38 cellular contexts compared by ENCODE assay signal in genomic region chr1:160404094-160404493, GRCh38. TPM values are rescaled to one million over a fixed set of nuclear protein-coding genes. Genes with fewer than 3 reads are reported as not detected.
A peak's percentile ranks its signal among the peaks of the same experiment; 100 is the strongest.
DNase-seq lines count a peak whose midpoint lies in the region; ATAC-seq, FAIRE-seq and TF ChIP-seq lines count a peak whose summit lies in the region.
"Had no signal": no experiment of that assay in that cellular context is flagged by ENCODE, and none has a peak within 500 bp of the region (broad histone marks: within the 10 kb centered on the region; RNA-seq: fewer than 3 reads in every experiment).

No MANE protein-coding gene starts in this region.

- CTCF ChIA-PET in activated CD8-positive, alpha-beta memory T cell treated with anti-CD3 and anti-CD28 coated beads, Interleukin-2, amount 10 ng/mL, durations not matched to agents 7 days and 5 days (lab: Charles Lee), result no interaction called here
- CTCF ChIA-PET in GM12878 (lab: Yijun Ruan, JAX), result interaction anchor here (0.6 kb wide), 1 partner anchor 27 kb away, joined by 3 read pairs; no protein-coding TSS in a partner anchor

- no peaks in the 10 kb centered on the region for H3K36me3 Mint-ChIP-seq in activated CD8-positive, alpha-beta memory T cell treated with anti-CD3 and anti-CD28 coated beads, Interleukin-2, amount 10 ng/mL, durations not matched to agents 7 days and 5 days
- no peaks in the 10 kb centered on the region for H3K36me3 Mint-ChIP-seq in stimulated activated naive B cell treated with anti-CD40 and anti-IgM and Interleukin-4, amounts not matched to agents 10 μg/mL and 1 μg/mL and 100 μg/mL, for 72 hours
- H3K36me3 Mint-ChIP-seq: activated naive CD4-positive, alpha-beta T cell treated with anti-CD3 and anti-CD28 coated beads, Interleukin-2, amount 50 U/mL, for 72 hours; CD4-positive, CD25-positive, alpha-beta regulatory T cell; naive thymus-derived CD4-positive, alpha-beta T cell had no signal

- H3K4me1 ChIP-seq in GM12878 (ENCODE audit: control insufficient read depth, insufficient read depth, low read length), result no peaks in the 10 kb centered on the region
- no peaks in the 10 kb centered on the region for H3K4me1 ChIP-seq in upper lobe of right lung

- H2AFZ ChIP-seq in GM12878 (ENCODE audit: control insufficient read depth, low read depth, low read length), result no peak overlapping the region

- H3K4me3 ChIP-seq in GM12878, result no peak overlapping the region
- H3K4me3 ChIP-seq in upper lobe of right lung, result no peak overlapping the region
- H3K4me3 ChIP-seq: esophagus muscularis mucosa, ovary, skin epidermis, thoracic aorta, vagina had no signal

- TF ChIP-seq EP300 in GM12878 (IDR thresholded peaks at IDR 0.05; ENCODE audit: borderline replicate concordance in 1 of 2, control insufficient read depth in 1 of 2, low read depth in 2 of 2, low read length in 2 of 2), result no peak

- H3K9ac ChIP-seq in GM12878 (ENCODE audit: control insufficient read depth, insufficient read depth, low read length), result no peak overlapping the region

- H3K27ac ChIP-seq in GM12878 (ENCODE audit: control insufficient read depth, insufficient read depth) (no peak overlapping the region), upper lobe of right lung (no peak overlapping the region)
- H3K27ac ChIP-seq: esophagus muscularis mucosa, ovary, thoracic aorta, vagina had no signal

- 56% methylated on average over 3 of the region's 3 CpGs for WGBS in GM12878 (ENCODE audit: insufficient coverage, insufficient replicate concordance, low lambda C conversion rate, missing lambda C conversion rate)

- H3K79me2 ChIP-seq in GM12878 (ENCODE audit: control insufficient read depth, insufficient read depth, low read length), result no peaks in the 10 kb centered on the region

- POLR2A ChIA-PET in GM12878 (lab: Charles Lee), result no interaction called here

- no peak overlapping the region for H3K4me2 ChIP-seq in GM12878 (ENCODE audit: control insufficient read depth, insufficient read depth)

- no peaks in the 10 kb centered on the region for H4K20me1 ChIP-seq in GM12878 (ENCODE audit: control insufficient read depth, insufficient read depth)

- BruUV-seq in GM12878 (replicated peaks; lab: Mats Ljungman, UMichigan), result no TSS peak

- H3K4me3 Mint-ChIP-seq in activated CD8-positive, alpha-beta memory T cell treated with anti-CD3 and anti-CD28 coated beads, Interleukin-2, amount 10 ng/mL, durations not matched to agents 7 days and 5 days, result no peak overlapping the region
- H3K4me3 Mint-ChIP-seq in stimulated activated naive B cell treated with anti-CD40 and anti-IgM and Interleukin-4, amounts not matched to agents 10 μg/mL and 1 μg/mL and 100 μg/mL, for 72 hours, result no peak overlapping the region
- H3K4me3 Mint-ChIP-seq in stimulated activated naive CD8-positive, alpha-beta T cell treated with anti-CD3 and anti-CD28 coated beads, Interleukin-15, amount 100 ng/mL, for 72 hours, result no peak overlapping the region
- H3K4me3 Mint-ChIP-seq: activated CD8-positive, alpha-beta T cell treated with anti-CD3 and anti-CD28 coated beads, Interleukin-2, amount 10 ng/mL, durations not matched to agents 7 days and 5 days; naive thymus-derived CD4-positive, alpha-beta T cell had no signal

- RAD21 ChIA-PET in GM12878 (lab: Charles Lee; ENCODE audit: unreplicated experiment), result no interaction called here

- peaks cover 2% of the 10 kb centered on the region for H3K4me1 Mint-ChIP-seq in activated CD8-positive, alpha-beta memory T cell treated with anti-CD3 and anti-CD28 coated beads, Interleukin-2, amount 10 ng/mL, durations not matched to agents 7 days and 5 days
- H3K4me1 Mint-ChIP-seq in stimulated activated naive B cell treated with anti-CD40 and anti-IgM and Interleukin-4, amounts not matched to agents 10 μg/mL and 1 μg/mL and 100 μg/mL, for 72 hours, result peaks cover 15 to 25% of the 10 kb centered on the region in 2 donors
- peaks cover 14% of the 10 kb centered on the region for H3K4me1 Mint-ChIP-seq in stimulated activated naive CD8-positive, alpha-beta T cell treated with anti-CD3 and anti-CD28 coated beads, Interleukin-15, amount 100 ng/mL, for 72 hours

- no peak for TF ChIP-seq RAD21 in GM12878 (IDR thresholded peaks at IDR 0.05; ENCODE audit: insufficient read depth, low read depth, low read length)

- H3K27ac Mint-ChIP-seq in activated CD8-positive, alpha-beta memory T cell treated with anti-CD3 and anti-CD28 coated beads, Interleukin-2, amount 10 ng/mL, durations not matched to agents 7 days and 5 days, result no peak overlapping the region
- no peak overlapping the region for H3K27ac Mint-ChIP-seq in stimulated activated naive B cell treated with anti-CD40 and anti-IgM and Interleukin-4, amounts not matched to agents 10 μg/mL and 1 μg/mL and 100 μg/mL, for 72 hours
- H3K27ac Mint-ChIP-seq in stimulated activated naive CD8-positive, alpha-beta T cell treated with anti-CD3 and anti-CD28 coated beads, Interleukin-15, amount 100 ng/mL, for 72 hours, result no peak overlapping the region
- H3K27ac Mint-ChIP-seq: activated CD8-positive, alpha-beta T cell treated with anti-CD3 and anti-CD28 coated beads, Interleukin-2, amount 10 ng/mL, durations not matched to agents 7 days and 5 days; activated naive CD4-positive, alpha-beta T cell treated with anti-CD3 and anti-CD28 coated beads, Interleukin-2, amount 50 U/mL, for 72 hours; activated T-helper 2 cell treated with anti-CD3 and anti-CD28 coated beads, Interferon-gamma antibody, Interleukin-2, Interleukin-4, amounts not matched to agents 10 μg/mL and 5 μg/mL and 100 μg/mL, durations not matched to agents 14 hours and 24 hours and 36 hours; CD4-positive, CD25-positive, alpha-beta regulatory T cell; naive thymus-derived CD4-positive, alpha-beta T cell had no signal

- no peak for TF ChIP-seq POLR2A in GM12878 (IDR thresholded peaks at IDR 0.05; ENCODE audit: low read depth, low read length)

- H3K27me3 Mint-ChIP-seq in activated CD8-positive, alpha-beta memory T cell treated with anti-CD3 and anti-CD28 coated beads, Interleukin-2, amount 10 ng/mL, durations not matched to agents 7 days and 5 days, result peaks cover 36% of the 10 kb centered on the region
- peaks cover 7 to 10% of the 10 kb centered on the region in 2 donors for H3K27me3 Mint-ChIP-seq in stimulated activated naive B cell treated with anti-CD40 and anti-IgM and Interleukin-4, amounts not matched to agents 10 μg/mL and 1 μg/mL and 100 μg/mL, for 72 hours
- peaks cover 15% of the 10 kb centered on the region for H3K27me3 Mint-ChIP-seq in stimulated activated naive CD8-positive, alpha-beta T cell treated with anti-CD3 and anti-CD28 coated beads, Interleukin-15, amount 100 ng/mL, for 72 hours

- in situ Hi-C loops in GM12878 (cut with MboI), result loop anchor here (25.0 kb wide), 1 partner anchor 558 kb away; the partner anchor contains the start of gene ITLN2

- intact Hi-C loops in GM12878 (cut with micrococcal nuclease; ENCODE audit: unreplicated experiment) (no loop called here), upper lobe of right lung (cut with DNase I) (no loop called here)

- SMC1A ChIA-PET in GM12878 (lab: Charles Lee; ENCODE audit: uncharacterized antibody, unreplicated experiment), result interaction anchor here (0.6 to 0.7 kb wide), 2 partner anchors 206 to 442 kb away, joined by 3 to 4 read pairs; no protein-coding TSS in a partner anchor

- no peak for ATAC-seq in activated CD8-positive, alpha-beta memory T cell treated with anti-CD3 and anti-CD28 coated beads, Interleukin-2, amount 10 ng/mL, durations not matched to agents 7 days and 5 days
- ATAC-seq in GM12878, result peak; percentile 58
- peak; percentile 58 to 65 for ATAC-seq in stimulated activated naive B cell treated with anti-CD40 and anti-IgM and Interleukin-4, amounts not matched to agents 10 μg/mL and 1 μg/mL and 100 μg/mL, for 72 hours (replicated peaks)
- no peak for ATAC-seq in stimulated activated naive CD8-positive, alpha-beta T cell treated with anti-CD3 and anti-CD28 coated beads, Interleukin-15, amount 100 ng/mL, for 72 hours
- no peak for ATAC-seq in upper lobe of right lung
- ATAC-seq: activated CD8-positive, alpha-beta T cell treated with anti-CD3 and anti-CD28 coated beads, Interleukin-2, amount 10 ng/mL, durations not matched to agents 7 days and 5 days; activated naive CD4-positive, alpha-beta T cell treated with anti-CD3 and anti-CD28 coated beads, Interleukin-2, amount 50 U/mL, for 72 hours; naive thymus-derived CD4-positive, alpha-beta T cell; Panc1; stimulated activated naive CD8-positive, alpha-beta T cell treated with anti-CD3 and anti-CD28 coated beads, Interleukin-15, Interleukin-2, amounts not matched to agents 100 U/mL and 50 U/mL, for 24 hours had no signal

- no peak for FAIRE-seq in GM12878 (lab: Jason Lieb, UNC)
- FAIRE-seq: colon, GM19239, H54, islet of Langerhans had no signal

- no peaks in the 10 kb centered on the region; a peak in 1 of 4 replicates for H3K27me3 ChIP-seq in GM12878 (replicated peaks in 1 of 2; ENCODE audit: control insufficient read depth in 2 of 2, insufficient read depth in 2 of 2, low read length in 1 of 2)
- peaks cover 15% of the 10 kb centered on the region for H3K27me3 ChIP-seq in upper lobe of right lung
- H3K27me3 ChIP-seq: ovary, vagina had no signal

- TF ChIP-seq CTCF in GM12878 (IDR thresholded peaks at IDR 0.05 in 2 of 3, conservative IDR thresholded peaks at IDR 0.05 in 1 of 3; ENCODE audit: control insufficient read depth in 2 of 3, extremely low read depth in 1 of 3, insufficient read depth in 1 of 3, low read depth in 3 of 3, low read length in 3 of 3), result no peak
- no peak for TF ChIP-seq CTCF in upper lobe of right lung (IDR thresholded peaks at IDR 0.05)

- no peaks in the 10 kb centered on the region for H3K9me3 Mint-ChIP-seq in activated CD8-positive, alpha-beta memory T cell treated with anti-CD3 and anti-CD28 coated beads, Interleukin-2, amount 10 ng/mL, durations not matched to agents 7 days and 5 days (ENCODE audit: low read depth)
- no peaks in the 10 kb centered on the region for H3K9me3 Mint-ChIP-seq in stimulated activated naive B cell treated with anti-CD40 and anti-IgM and Interleukin-4, amounts not matched to agents 10 μg/mL and 1 μg/mL and 100 μg/mL, for 72 hours
- H3K9me3 Mint-ChIP-seq in stimulated activated naive CD8-positive, alpha-beta T cell treated with anti-CD3 and anti-CD28 coated beads, Interleukin-15, amount 100 ng/mL, for 72 hours, result no peaks in the 10 kb centered on the region
- H3K9me3 Mint-ChIP-seq: activated naive CD4-positive, alpha-beta T cell treated with anti-CD3 and anti-CD28 coated beads, Interleukin-2, amount 50 U/mL, for 72 hours; activated T-helper 2 cell treated with anti-CD3 and anti-CD28 coated beads, Interferon-gamma antibody, Interleukin-2, Interleukin-4, amounts not matched to agents 10 μg/mL and 5 μg/mL and 100 μg/mL, durations not matched to agents 14 hours and 24 hours and 36 hours; naive thymus-derived CD4-positive, alpha-beta T cell had no signal

- peak; percentile 31 for DNase-seq in activated CD8-positive, alpha-beta memory T cell treated with anti-CD3 and anti-CD28 coated beads, Interleukin-2, amount 10 ng/mL, durations not matched to agents 7 days and 5 days
- DNase-seq in activated CD8-positive, alpha-beta memory T cell treated with anti-CD3 and anti-CD28 coated beads, Interleukin-2, amount 50 U/mL, for 48 hours, result no peak
- DNase-seq in GM12878 (ENCODE audit: low read depth, low spot score) (no peak), kidney glomerular epithelial cell (lab: John Stamatoyannopoulos, UW) (peak; percentile 1), SHP77 (lab: John Stamatoyannopoulos, UW) (no peak), upper lobe of right lung (no peak)
- DNase-seq in stimulated activated naive B cell treated with anti-CD40 and anti-IgM and Interleukin-4, amounts not matched to agents 10 μg/mL and 1 μg/mL and 100 μg/mL, for 72 hours, result no peak
- DNase-seq in stimulated activated naive CD8-positive, alpha-beta T cell treated with anti-CD3 and anti-CD28 coated beads, Interleukin-15, amount 100 ng/mL, for 72 hours, result no peak
- DNase-seq: activated CD8-positive, alpha-beta T cell treated with anti-CD3 and anti-CD28 coated beads, Interleukin-2, amount 10 ng/mL, durations not matched to agents 7 days and 5 days; activated T-cell treated with anti-CD3 and anti-CD28 coated beads for 4 hours; amygdala; CD4-positive, CD25-positive, alpha-beta regulatory T cell; effector memory CD4-positive, alpha-beta T cell; foreskin fibroblast; KBM-7; MM.1S; naive thymus-derived CD4-positive, alpha-beta T cell; NCI-H1417 treated with DMSO at 0.1 percent for 48 hours; NCI-H2029 treated with DMSO at 0.1 percent for 48 hours; NCI-H226; ovary; retina; SHP77 treated with DMSO at 0.1 percent for 48 hours; stimulated activated naive CD8-positive, alpha-beta T cell treated with anti-CD3 and anti-CD28 coated beads, Interleukin-15, Interleukin-2, amounts not matched to agents 100 U/mL and 50 U/mL, for 24 hours had no signal

- H3K9me3 ChIP-seq in GM12878 (replicated peaks; ENCODE audit: control insufficient read depth, insufficient read depth, low read length) (no peaks in the 10 kb centered on the region), upper lobe of right lung (no peaks in the 10 kb centered on the region)
- H3K9me3 ChIP-seq: esophagus muscularis mucosa, ovary, thoracic aorta, vagina had no signal

- H3K36me3 ChIP-seq in GM12878 (ENCODE audit: control insufficient read depth in 2 of 2, insufficient read depth in 2 of 2, low read length in 1 of 2) (no peaks in the 10 kb centered on the region), upper lobe of right lung (no peaks in the 10 kb centered on the region)
- H3K36me3 ChIP-seq: esophagus muscularis mucosa, ovary, thoracic aorta, vagina had no signal

RNA-seq across cellular contexts. Expression of gene VANGL2, which starts 3.7 kb away (rescaled TPM):
- total RNA-seq in activated CD8-positive, alpha-beta memory T cell treated with anti-CD3 and anti-CD28 coated beads, Interleukin-2, amount 10 ng/mL, durations not matched to agents 7 days and 5 days, result not detected
- 4.9 and 5.3 TPM in 2 replicates for total RNA-seq in GM12878 (2013; cell fraction: nucleolus; rRNA removed)
- total RNA-seq in GM12878 (2014; rRNA removed) (0.11 and 0.23 TPM in 2 replicates), GM12878 (2014; rRNA removed; fragmentation: Illumina TruSeq; extraction: Trizol) (0.27 and 0.28 TPM in 2 replicates), GM12878 (2021) (1.1 and 1.2 TPM in 2 replicates), upper lobe of right lung (6.3 TPM)
- polyA plus RNA-seq in GM12878 (2011; ENCODE audit: low read depth), result 0.43 TPM
- polyA plus RNA-seq in GM12878 (2011; rRNA removed) (3.0 and 5.0 TPM in 2 replicates), GM12878 (2014; fragmentation: Illumina TruSeq; extraction: Trizol) (0.79 and 1.0 TPM in 2 replicates), GM12878 (2014; fragmentation: Nextera tagmentation; extraction: Ambion mirVana) (under 1 TPM; 0.10 to 0.13 TPM), GM12878 (2014; rRNA removed) (1.2 and 5.0 TPM in 2 replicates), GM12878 (2016; fragmentation: Nextera tagmentation; extraction: Ambion mirVana) (under 1 TPM; 0.16 to 0.28 TPM)
- polyA plus RNA-seq in GM12878 (2011; cell fraction: cytosol; rRNA removed), result 4.7 and 5.1 TPM in 2 replicates
- 10.0 and 10.7 TPM in 2 replicates for polyA plus RNA-seq in GM12878 (2011; cell fraction: nucleus; rRNA removed)
- 0.58 and 0.70 TPM in 2 replicates for polyA plus RNA-seq in GM12878 (2012)
- 3.1 and 4.1 TPM in 2 replicates for polyA minus RNA-seq in GM12878 (2011; rRNA and poly(A)+ RNA removed)
- polyA minus RNA-seq in GM12878 (2011; cell fraction: cytosol; rRNA and poly(A)+ RNA removed), result 1.2 and 2.6 TPM in 2 replicates
- 0.73 and 1.4 TPM in 2 replicates for polyA minus RNA-seq in GM12878 (2011; cell fraction: nucleus; rRNA and poly(A)+ RNA removed)
- total RNA-seq: activated CD8-positive, alpha-beta T cell treated with anti-CD3 and anti-CD28 coated beads, Interleukin-2, amount 10 ng/mL, durations not matched to agents 7 days and 5 days; activated T-helper 2 cell treated with anti-CD3 and anti-CD28 coated beads, Interferon-gamma antibody, Interleukin-2, Interleukin-4, amounts not matched to agents 10 μg/mL and 5 μg/mL and 100 μg/mL, durations not matched to agents 14 hours and 24 hours and 36 hours; T-helper 2 cell treated with Interferon-gamma antibody and Interleukin-4, amounts not matched to agents 100 ng/mL and 5 ng/mL, for 36 hours had no signal
- polyA plus RNA-seq: CD4-positive, CD25-positive, alpha-beta regulatory T cell; naive thymus-derived CD4-positive, alpha-beta T cell had no signal

RNA-seq across cellular contexts. Expression of gene NHLH1, which starts 37.2 kb away (rescaled TPM):
- total RNA-seq in activated CD8-positive, alpha-beta memory T cell treated with anti-CD3 and anti-CD28 coated beads, Interleukin-2, amount 10 ng/mL, durations not matched to agents 7 days and 5 days, result under 1 TPM; 0.35 to 0.44 TPM
- total RNA-seq in GM12878 (2013; cell fraction: nucleolus; rRNA removed), result 0.19 TPM in 1 of 2 replicates, not detected in the other
- total RNA-seq in GM12878 (2014; rRNA removed) (0.11 TPM in 1 of 2 replicates, not detected in the other), GM12878 (2014; rRNA removed; fragmentation: Illumina TruSeq; extraction: Trizol) (0.40 and 0.46 TPM in 2 replicates), GM12878 (2021) (0.80 and 0.85 TPM in 2 replicates), upper lobe of right lung (not detected)
- 0.75 TPM for polyA plus RNA-seq in GM12878 (2011; ENCODE audit: low read depth)
- polyA plus RNA-seq in GM12878 (2011; rRNA removed) (0.12 and 0.22 TPM in 2 replicates), GM12878 (2014; fragmentation: Illumina TruSeq; extraction: Trizol) (0.76 and 0.98 TPM in 2 replicates), GM12878 (2014; fragmentation: Nextera tagmentation; extraction: Ambion mirVana) (under 1 TPM; 0.27 to 0.43 TPM), GM12878 (2014; rRNA removed) (0.76 and 1.2 TPM in 2 replicates), GM12878 (2016; fragmentation: Nextera tagmentation; extraction: Ambion mirVana) (under 1 TPM; 0.23 to 0.56 TPM)
- 0.20 and 0.22 TPM in 2 replicates for polyA plus RNA-seq in GM12878 (2011; cell fraction: cytosol; rRNA removed)
- polyA plus RNA-seq in GM12878 (2011; cell fraction: nucleus; rRNA removed), result 0.80 and 1.2 TPM in 2 replicates
- 1.3 TPM in 2 replicates for polyA plus RNA-seq in GM12878 (2012)
- 0.15 TPM in 1 of 2 replicates, not detected in the other for polyA minus RNA-seq in GM12878 (2011; rRNA and poly(A)+ RNA removed)
- not detected in 2 replicates for polyA minus RNA-seq in GM12878 (2011; cell fraction: cytosol; rRNA and poly(A)+ RNA removed)
- 0.24 and 0.67 TPM in 2 replicates for polyA minus RNA-seq in GM12878 (2011; cell fraction: nucleus; rRNA and poly(A)+ RNA removed)
- total RNA-seq: A172; CD4-positive, CD25-positive, alpha-beta regulatory T cell; Daoy; esophagus muscularis mucosa; vagina had no signal
- polyA plus RNA-seq: naive thymus-derived CD4-positive, alpha-beta T cell had no signal

Comparison
In these comparisons a context has a peak if more than half of its experiments do, and no peak if none do; other contexts are left out.
1. DNase-seq: peak in activated CD8-positive, alpha-beta memory T cell treated with anti-CD3 and anti-CD28 coated beads, Interleukin-2, amount 10 ng/mL, durations not matched to agents 7 days and 5 days (single experiment) and kidney glomerular epithelial cell (single experiment); none in activated CD8-positive, alpha-beta memory T cell treated with anti-CD3 and anti-CD28 coated beads, Interleukin-2, amount 50 U/mL, for 48 hours (single experiment), GM12878 (single experiment), stimulated activated naive B cell treated with anti-CD40 and anti-IgM and Interleukin-4, amounts not matched to agents 10 μg/mL and 1 μg/mL and 100 μg/mL, for 72 hours (single experiment), stimulated activated naive CD8-positive, alpha-beta T cell treated with anti-CD3 and anti-CD28 coated beads, Interleukin-15, amount 100 ng/mL, for 72 hours (0 of 2), SHP77 (0 of 2) and upper lobe of right lung (single experiment).
2. ATAC-seq: peak in GM12878 (single experiment) and stimulated activated naive B cell treated with anti-CD40 and anti-IgM and Interleukin-4, amounts not matched to agents 10 μg/mL and 1 μg/mL and 100 μg/mL, for 72 hours (2 of 2); none in activated CD8-positive, alpha-beta memory T cell treated with anti-CD3 and anti-CD28 coated beads, Interleukin-2, amount 10 ng/mL, durations not matched to agents 7 days and 5 days (single experiment), stimulated activated naive CD8-positive, alpha-beta T cell treated with anti-CD3 and anti-CD28 coated beads, Interleukin-15, amount 100 ng/mL, for 72 hours (single experiment) and upper lobe of right lung (single experiment).